ENCODE assay signal across 21 cellular contexts in genomic region chr10:64070241-64070640, GRCh38.
DNase-seq lines count a peak whose midpoint lies in the region; ATAC-seq and TF ChIP-seq lines count a peak whose summit lies in the region.
"Had no signal": no experiment of that assay in that cellular context is flagged by ENCODE, and none has a peak within 500 bp of the region (broad histone marks: within the 10 kb centered on the region; RNA-seq: fewer than 3 reads in every experiment).

No MANE protein-coding gene starts in this region.

- no peaks in the 10 kb centered on the region for H3K4me1 ChIP-seq in GM23338 (ENCODE audit: insufficient read depth)
- H3K4me1 ChIP-seq: BE2C, HAP-1 had no signal

- ATAC-seq in GM23338 = no peak
- no peak for ATAC-seq in effector memory CD8-positive, alpha-beta T cell (replicated peaks)

- H3K4me3 ChIP-seq in GM23338 = no peak overlapping the region
- H3K4me3 ChIP-seq: BLaER1 treated with 17β-estradiol and CSF1 and Interleukin-3, amounts not matched to agents 10 nM and 100 nM; HAP-1 had no signal

- peak overlapping the region; percentile 66; the same call in 1 of the 2 replicates for H2AFZ ChIP-seq in GM23338

- no peaks in the 10 kb centered on the region for H3K9me3 Mint-ChIP-seq in GM23338
- no peaks in the 10 kb centered on the region for H3K9me3 Mint-ChIP-seq in effector memory CD8-positive, alpha-beta T cell
- H3K9me3 Mint-ChIP-seq: CD4-positive, alpha-beta T cell had no signal

- no peak overlapping the region for H3K27ac Mint-ChIP-seq in GM23338
- H3K27ac Mint-ChIP-seq in effector memory CD8-positive, alpha-beta T cell = no peak overlapping the region
- H3K27ac Mint-ChIP-seq: CD14-positive monocyte; CD4-positive, alpha-beta T cell; CD8-positive, alpha-beta memory T cell; HFFc6 had no signal

- no peaks in the 10 kb centered on the region for H3K36me3 ChIP-seq in GM23338 (ENCODE audit: insufficient read depth)
- H3K36me3 ChIP-seq: BE2C; BLaER1 treated with 17β-estradiol and CSF1 and Interleukin-3, amounts not matched to agents 10 nM and 100 nM; HAP-1 had no signal

- no peak overlapping the region for H3K4me3 Mint-ChIP-seq in GM23338
- H3K4me3 Mint-ChIP-seq in effector memory CD8-positive, alpha-beta T cell = no peak overlapping the region
- H3K4me3 Mint-ChIP-seq: CD14-positive monocyte; CD4-positive, alpha-beta T cell; CD8-positive, alpha-beta memory T cell; HFFc6 had no signal

- in situ Hi-C loops in ACHN (cut with HindIII; ENCODE audit: low pct_ligation_motif_present, low pct_unique_long_range_greater_than_20kb, low sequenced_read_pairs) = no loop called here

- peaks cover 2% of the 10 kb centered on the region for H3K27me3 Mint-ChIP-seq in GM23338 (ENCODE audit: insufficient read depth, low read depth, poor library complexity)
- H3K27me3 Mint-ChIP-seq in effector memory CD8-positive, alpha-beta T cell = peaks cover 0 to 8% of the 10 kb centered on the region in 2 donors

- H3F3A ChIP-seq in GM23338 (replicated peaks; ENCODE audit: low read depth) = no peaks in the 10 kb centered on the region

- TF ChIP-seq CTCF in GM23338 (conservative IDR thresholded peaks at IDR 0.05; ENCODE audit: low read depth in 2 of 2) = no peak

- no peaks in the 10 kb centered on the region for H3K36me3 Mint-ChIP-seq in GM23338 (ENCODE audit: low read depth)
- H3K36me3 Mint-ChIP-seq in effector memory CD8-positive, alpha-beta T cell (ENCODE audit: insufficient read depth) = no peaks in the 10 kb centered on the region
- H3K36me3 Mint-ChIP-seq: CD14-positive monocyte; CD8-positive, alpha-beta memory T cell had no signal

- peaks cover 6% of the 10 kb centered on the region for H3K4me1 Mint-ChIP-seq in GM23338
- no peaks in the 10 kb centered on the region for H3K4me1 Mint-ChIP-seq in effector memory CD8-positive, alpha-beta T cell (ENCODE audit: low read depth in 2 of 2)
- H3K4me1 Mint-ChIP-seq: CD8-positive, alpha-beta memory T cell had no signal

- no peaks in the 10 kb centered on the region for H3K27me3 ChIP-seq in GM23338 (ENCODE audit: insufficient read depth)
- H3K27me3 ChIP-seq: BE2C; BLaER1 treated with 17β-estradiol and CSF1 and Interleukin-3, amounts not matched to agents 10 nM and 100 nM had no signal

- DNase-seq in GM23338 (ENCODE audit: low spot score) (no peak), occipital lobe (lab: John Stamatoyannopoulos, UW) (peak; percentile 14), ACHN (no peak), DMS153 (lab: John Stamatoyannopoulos, UW) (no peak)
- DNase-seq in effector memory CD8-positive, alpha-beta T cell = no peak
- DNase-seq: AML-193; BE2C; CD4-positive, alpha-beta T cell; CD8-positive, alpha-beta memory T cell; DMS 273 treated with DMSO at 0.1 percent for 48 hours; DMS53; DMS79 treated with DMSO at 0.1 percent for 48 hours; GF-D8; GOT3; HFFc6 had no signal

- H3K4me2 ChIP-seq in GM23338 = peak overlapping the region; percentile 48; the same call in 1 of the 2 replicates
- H3K4me2 ChIP-seq: BLaER1 treated with 17β-estradiol and CSF1 and Interleukin-3, amounts not matched to agents 10 nM and 100 nM had no signal

- no peaks in the 10 kb centered on the region for H4K20me1 ChIP-seq in GM23338 (replicated peaks; ENCODE audit: insufficient read depth)
- H4K20me1 ChIP-seq: BLaER1 treated with 17β-estradiol and CSF1 and Interleukin-3, amounts not matched to agents 10 nM and 100 nM had no signal

- no peaks in the 10 kb centered on the region for H3K79me2 ChIP-seq in GM23338 (replicated peaks; ENCODE audit: insufficient read depth)

- 0 out of 2 replicates have a peak, but pooled peaks cover 10% of the 10 kb centered on the region for H3K9me2 ChIP-seq in GM23338 (ENCODE audit: insufficient read depth)

- H3K27ac ChIP-seq in GM23338 (ENCODE audit: low read depth) (no peak overlapping the region), cingulate gyrus (ENCODE audit: low read depth, low read length) (peak overlapping the region; percentile 35), temporal lobe (ENCODE audit: low read depth, low read length) (peak overlapping the region; percentile 40)
- H3K27ac ChIP-seq: 22Rv1; BLaER1 treated with 17β-estradiol and CSF1 and Interleukin-3, amounts not matched to agents 10 nM and 100 nM had no signal

TF ChIP-seq in GM23338, 12 proteins besides CTCF, POLR2A, EP300 and RAD21:
- TF ChIP-seq POLR2AphosphoS5 (IDR thresholded peaks at IDR 0.05; ENCODE audit: low read depth) = no peak
